23 cellular contexts compared by ENCODE assay signal in the genomic region with DNA sequence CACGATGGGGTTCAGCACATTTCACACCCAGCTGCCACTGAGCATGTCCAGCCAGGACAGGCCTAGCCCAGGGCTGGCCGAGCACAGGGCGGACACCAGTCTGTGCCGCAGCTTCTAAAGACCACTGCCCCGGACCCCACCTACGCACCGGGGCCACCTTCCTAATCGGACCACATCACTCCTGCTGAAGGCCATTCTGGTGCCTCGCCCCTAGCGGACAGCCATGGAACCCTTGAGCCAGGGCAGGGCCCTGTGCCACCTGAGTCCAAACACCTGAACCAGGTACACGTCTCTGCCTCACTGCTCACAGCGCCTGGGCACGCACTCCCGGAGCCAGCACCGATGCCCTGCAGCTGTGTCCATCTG. TPM values are rescaled to one million over a fixed set of nuclear protein-coding genes. Genes with fewer than 3 reads are reported as not detected.
DNase-seq lines count a peak whose midpoint lies in the region; ATAC-seq and TF ChIP-seq lines count a peak whose summit lies in the region.
"Had no signal": no experiment of that assay in that cellular context is flagged by ENCODE, and none has a peak within 500 bp of the region (broad histone marks: within the 10 kb centered on the region; RNA-seq: fewer than 3 reads in every experiment).

No MANE protein-coding gene starts in this region.

- H3K4me1 Mint-ChIP-seq in central memory CD8-positive, alpha-beta T cell = no peaks in the 10 kb centered on the region
- H3K4me1 Mint-ChIP-seq: activated CD8-positive, alpha-beta memory T cell treated with anti-CD3 and anti-CD28 coated beads, Interleukin-2, amount 10 ng/mL, durations not matched to agents 7 days and 5 days had no signal

- H3K36me3 ChIP-seq in upper lobe of right lung = peaks cover 25% of the 10 kb centered on the region
- H3K36me3 ChIP-seq: uterus had no signal

- peak overlapping the region; percentile 51 for H3K27ac Mint-ChIP-seq in central memory CD8-positive, alpha-beta T cell (ENCODE audit: low read depth)
- H3K27ac Mint-ChIP-seq: activated CD8-positive, alpha-beta memory T cell treated with anti-CD3 and anti-CD28 coated beads, Interleukin-2, amount 10 ng/mL, durations not matched to agents 7 days and 5 days; stimulated activated naive CD8-positive, alpha-beta T cell treated with anti-CD3 and anti-CD28 coated beads, Interleukin-15, Interleukin-2, amounts not matched to agents 100 ng/mL and 50 ng/mL, for 24 hours had no signal

- no peaks in the 10 kb centered on the region for H3K27me3 Mint-ChIP-seq in central memory CD8-positive, alpha-beta T cell
- H3K27me3 Mint-ChIP-seq: activated CD8-positive, alpha-beta memory T cell treated with anti-CD3 and anti-CD28 coated beads, Interleukin-2, amount 10 ng/mL, durations not matched to agents 7 days and 5 days; CD4-positive, CD25-positive, alpha-beta regulatory T cell; stimulated activated naive CD8-positive, alpha-beta T cell treated with anti-CD3 and anti-CD28 coated beads, Interleukin-15, Interleukin-2, amounts not matched to agents 100 ng/mL and 50 ng/mL, for 24 hours had no signal

- TF ChIP-seq CTCF in upper lobe of right lung (IDR thresholded peaks at IDR 0.05) = no peak

- intact Hi-C loops in Right ventricle myocardium inferior (cut with DNase I) = no loop called here
- intact Hi-C loops in Right ventricle myocardium superior (cut with DNase I) = no loop called here
- intact Hi-C loops in upper lobe of right lung (cut with DNase I) = no loop called here

- no peak overlapping the region for H3K4me3 Mint-ChIP-seq in central memory CD8-positive, alpha-beta T cell
- H3K4me3 Mint-ChIP-seq: activated CD8-positive, alpha-beta memory T cell treated with anti-CD3 and anti-CD28 coated beads, Interleukin-2, amount 10 ng/mL, durations not matched to agents 7 days and 5 days; stimulated activated naive CD8-positive, alpha-beta T cell treated with anti-CD3 and anti-CD28 coated beads, Interleukin-15, Interleukin-2, amounts not matched to agents 100 ng/mL and 50 ng/mL, for 24 hours had no signal

- H3K27me3 ChIP-seq in upper lobe of right lung = no peaks in the 10 kb centered on the region
- H3K27me3 ChIP-seq: ascending aorta, heart right ventricle, neutrophil, uterus had no signal

- H3K4me3 ChIP-seq in upper lobe of right lung = no peak overlapping the region
- H3K4me3 ChIP-seq: ascending aorta, heart right ventricle, uterus had no signal

- H3K9me3 ChIP-seq in upper lobe of right lung = no peaks in the 10 kb centered on the region
- H3K9me3 ChIP-seq: ascending aorta, heart right ventricle, neutrophil, uterus had no signal

- DNase-seq in Right ventricle myocardium inferior (ENCODE audit: missing footprints) = peak; percentile 54
- no peak for DNase-seq in Right ventricle myocardium superior
- DNase-seq in central memory CD8-positive, alpha-beta T cell (ENCODE audit: low spot score in 2 of 2) = no peak
- DNase-seq in mesenteric fat pad (ENCODE audit: low spot score) = peak; percentile 87
- DNase-seq in upper lobe of right lung = peak; percentile 56
- DNase-seq in NCI-H2107 treated with DMSO at 0.1 percent for 48 hours (lab: John Stamatoyannopoulos, UW; ENCODE audit: unreplicated experiment) = no peak
- DNase-seq: activated CD8-positive, alpha-beta memory T cell treated with anti-CD3 and anti-CD28 coated beads, Interleukin-2, amount 10 ng/mL, durations not matched to agents 7 days and 5 days; activated gamma-delta T cell; CD4-positive, CD25-positive, alpha-beta regulatory T cell; central memory CD4-positive, alpha-beta T cell; heart right ventricle; NCI-H1092; NCI-H1930; NCI-H226; NCI-H748 treated with DMSO at 0.1 percent for 48 hours; SIG-M5; stimulated activated CD4-positive, alpha-beta T cell treated with anti-CD3 and anti-CD28 coated beads, Interleukin-4, amount 100 ng/mL, for 24 hours had no signal

- H3K4me1 ChIP-seq in upper lobe of right lung = peaks cover 1% of the 10 kb centered on the region
- H3K4me1 ChIP-seq: uterus had no signal

- no peaks in the 10 kb centered on the region for H3K9me3 Mint-ChIP-seq in central memory CD8-positive, alpha-beta T cell
- H3K9me3 Mint-ChIP-seq: stimulated activated naive CD8-positive, alpha-beta T cell treated with anti-CD3 and anti-CD28 coated beads, Interleukin-15, Interleukin-2, amounts not matched to agents 100 ng/mL and 50 ng/mL, for 24 hours had no signal

- no peak for ATAC-seq in Right ventricle myocardium inferior
- no peak for ATAC-seq in Right ventricle myocardium superior (ENCODE audit: poor library complexity)
- no peak for ATAC-seq in central memory CD8-positive, alpha-beta T cell (replicated peaks; ENCODE audit: extremely low read depth, poor library complexity, severe bottlenecking)
- no peak for ATAC-seq in upper lobe of right lung
- ATAC-seq in HG03045 (IDR thresholded peaks at IDR 0.05; ENCODE audit: unreplicated experiment) = no peak
- ATAC-seq: activated CD8-positive, alpha-beta memory T cell treated with anti-CD3 and anti-CD28 coated beads, Interleukin-2, amount 10 ng/mL, durations not matched to agents 7 days and 5 days; left lobe of liver had no signal

- peaks cover 53% of the 10 kb centered on the region for H3K36me3 Mint-ChIP-seq in central memory CD8-positive, alpha-beta T cell (ENCODE audit: insufficient read depth)

- H3K27ac ChIP-seq in upper lobe of right lung = no peak overlapping the region
- H3K27ac ChIP-seq: ascending aorta, heart right ventricle, neutrophil, uterus had no signal

RNA-seq across cellular contexts. Expression of a gene that starts 8.4 kb away (rescaled TPM):
- total RNA-seq in Right ventricle myocardium inferior (0.32 TPM), Right ventricle myocardium superior (0.32 TPM), mesenteric fat pad (2.5 TPM), upper lobe of right lung (21.2 TPM)

Comparison
In these comparisons a context has a peak if more than half of its experiments do, and no peak if none do; other contexts are left out.
1. DNase-seq: peak in Right ventricle myocardium inferior (single experiment), mesenteric fat pad (single experiment) and upper lobe of right lung (single experiment); none in Right ventricle myocardium superior (single experiment), central memory CD8-positive, alpha-beta T cell (0 of 2) and NCI-H2107 treated with DMSO at 0.1 percent for 48 hours (single experiment).